ENCODE assay signal across 18 cellular contexts in genomic region chr7:149731207-149731955, GRCh38. TPM values are rescaled to one million over a fixed set of nuclear protein-coding genes. Genes with fewer than 3 reads are reported as not detected.
"Had no signal": no experiment of that assay in that cellular context is flagged by ENCODE, and none has a peak within 500 bp of the region (broad histone marks: within the 10 kb centered on the region; RNA-seq: fewer than 3 reads in every experiment).

No MANE protein-coding gene starts in this region.

- H3K9me3 ChIP-seq: ascending aorta, breast epithelium, right atrium auricular region, stomach, testis, upper lobe of left lung had no signal

- H3K27me3 Mint-ChIP-seq: activated CD8-positive, alpha-beta memory T cell treated with anti-CD3 and anti-CD28 coated beads, Interleukin-2, amount 10 ng/mL, durations not matched to agents 7 days and 5 days; activated naive CD8-positive, alpha-beta T cell treated with anti-CD3 and anti-CD28 coated beads, Interleukin-2, amount 50 U/mL, for 24 hours had no signal

- H3K4me1 ChIP-seq: ascending aorta, testis had no signal

- H3K27ac Mint-ChIP-seq: activated CD4-positive, alpha-beta memory T cell treated with anti-CD3 and anti-CD28 coated beads, Interleukin-2, amount 10 ng/mL, durations not matched to agents 7 days and 5 days; activated CD8-positive, alpha-beta memory T cell treated with anti-CD3 and anti-CD28 coated beads, Interleukin-2, amount 10 ng/mL, durations not matched to agents 7 days and 5 days; activated naive CD4-positive, alpha-beta T cell treated with anti-CD3 and anti-CD28 coated beads for 36 hours; activated naive CD8-positive, alpha-beta T cell treated with anti-CD3 and anti-CD28 coated beads, Interleukin-2, amount 50 U/mL, for 24 hours; progenitor cell of endocrine pancreas had no signal

- DNase-seq: activated CD4-positive, alpha-beta memory T cell treated with anti-CD3 and anti-CD28 coated beads, Interleukin-2, amount 10 ng/mL, durations not matched to agents 7 days and 5 days; activated CD4-positive, alpha-beta T cell treated with anti-CD3 and anti-CD28 coated beads for 48 hours; activated CD8-positive, alpha-beta memory T cell treated with anti-CD3 and anti-CD28 coated beads, Interleukin-2, amount 10 ng/mL, durations not matched to agents 7 days and 5 days; activated naive CD4-positive, alpha-beta T cell treated with anti-CD3 and anti-CD28 coated beads for 36 hours; activated naive CD8-positive, alpha-beta T cell treated with anti-CD3 and anti-CD28 coated beads, Interleukin-2, amount 50 U/mL, for 24 hours; dermis blood vessel endothelial cell; left cardiac atrium; midbrain; stimulated activated CD4-positive, alpha-beta T cell treated with anti-CD3 and anti-CD28 coated beads, Interleukin-4, amount 100 ng/mL, for 1 hour; testis; upper lobe of left lung had no signal

- H3K9me3 Mint-ChIP-seq: activated CD4-positive, alpha-beta memory T cell treated with anti-CD3 and anti-CD28 coated beads, Interleukin-2, amount 10 ng/mL, durations not matched to agents 7 days and 5 days; activated naive CD4-positive, alpha-beta T cell treated with anti-CD3 and anti-CD28 coated beads for 36 hours; activated naive CD8-positive, alpha-beta T cell treated with anti-CD3 and anti-CD28 coated beads, Interleukin-2, amount 50 U/mL, for 24 hours had no signal

- H3K4me3 Mint-ChIP-seq: activated CD4-positive, alpha-beta memory T cell treated with anti-CD3 and anti-CD28 coated beads, Interleukin-2, amount 10 ng/mL, durations not matched to agents 7 days and 5 days; activated CD8-positive, alpha-beta memory T cell treated with anti-CD3 and anti-CD28 coated beads, Interleukin-2, amount 10 ng/mL, durations not matched to agents 7 days and 5 days; activated naive CD4-positive, alpha-beta T cell treated with anti-CD3 and anti-CD28 coated beads for 36 hours; activated naive CD8-positive, alpha-beta T cell treated with anti-CD3 and anti-CD28 coated beads, Interleukin-2, amount 50 U/mL, for 24 hours had no signal

- H3K4me3 ChIP-seq: ascending aorta, breast epithelium, right atrium auricular region, skin epidermis, stomach, testis, upper lobe of left lung had no signal

- H3K4me1 Mint-ChIP-seq: activated CD4-positive, alpha-beta memory T cell treated with anti-CD3 and anti-CD28 coated beads, Interleukin-2, amount 10 ng/mL, durations not matched to agents 7 days and 5 days; activated CD8-positive, alpha-beta memory T cell treated with anti-CD3 and anti-CD28 coated beads, Interleukin-2, amount 10 ng/mL, durations not matched to agents 7 days and 5 days had no signal

- H3K36me3 Mint-ChIP-seq: activated CD8-positive, alpha-beta memory T cell treated with anti-CD3 and anti-CD28 coated beads, Interleukin-2, amount 10 ng/mL, durations not matched to agents 7 days and 5 days had no signal

- ATAC-seq: activated CD8-positive, alpha-beta memory T cell treated with anti-CD3 and anti-CD28 coated beads, Interleukin-2, amount 10 ng/mL, durations not matched to agents 7 days and 5 days; activated naive CD8-positive, alpha-beta T cell treated with anti-CD3 and anti-CD28 coated beads, Interleukin-2, amount 50 U/mL, for 24 hours; left cardiac atrium had no signal

- H3K27me3 ChIP-seq: ascending aorta, breast epithelium, right atrium auricular region, stomach, testis, upper lobe of left lung had no signal

- H3K27ac ChIP-seq: ascending aorta, skin epidermis, testis, upper lobe of left lung had no signal

RNA-seq across cellular contexts. Expression of gene ZNF467, which starts 42.0 kb away (rescaled TPM):
- total RNA-seq: activated CD8-positive, alpha-beta memory T cell treated with anti-CD3 and anti-CD28 coated beads, Interleukin-2, amount 10 ng/mL, durations not matched to agents 7 days and 5 days; T-helper 2 cell treated with Interferon-gamma antibody and Interleukin-4, amounts not matched to agents 100 ng/mL and 5 ng/mL, for 36 hours had no signal
